In genomic region chr7:7653568-7654187, GRCh38 we compare ENCODE assay signal across 1 cellular context.
TF ChIP-seq lines count a peak whose summit lies in the region.

No MANE protein-coding gene starts in this region.

TF ChIP-seq in GM23338, 12 proteins besides CTCF, POLR2A, EP300 and RAD21 (continued from another document):
- TF ChIP-seq, protein P1, sequence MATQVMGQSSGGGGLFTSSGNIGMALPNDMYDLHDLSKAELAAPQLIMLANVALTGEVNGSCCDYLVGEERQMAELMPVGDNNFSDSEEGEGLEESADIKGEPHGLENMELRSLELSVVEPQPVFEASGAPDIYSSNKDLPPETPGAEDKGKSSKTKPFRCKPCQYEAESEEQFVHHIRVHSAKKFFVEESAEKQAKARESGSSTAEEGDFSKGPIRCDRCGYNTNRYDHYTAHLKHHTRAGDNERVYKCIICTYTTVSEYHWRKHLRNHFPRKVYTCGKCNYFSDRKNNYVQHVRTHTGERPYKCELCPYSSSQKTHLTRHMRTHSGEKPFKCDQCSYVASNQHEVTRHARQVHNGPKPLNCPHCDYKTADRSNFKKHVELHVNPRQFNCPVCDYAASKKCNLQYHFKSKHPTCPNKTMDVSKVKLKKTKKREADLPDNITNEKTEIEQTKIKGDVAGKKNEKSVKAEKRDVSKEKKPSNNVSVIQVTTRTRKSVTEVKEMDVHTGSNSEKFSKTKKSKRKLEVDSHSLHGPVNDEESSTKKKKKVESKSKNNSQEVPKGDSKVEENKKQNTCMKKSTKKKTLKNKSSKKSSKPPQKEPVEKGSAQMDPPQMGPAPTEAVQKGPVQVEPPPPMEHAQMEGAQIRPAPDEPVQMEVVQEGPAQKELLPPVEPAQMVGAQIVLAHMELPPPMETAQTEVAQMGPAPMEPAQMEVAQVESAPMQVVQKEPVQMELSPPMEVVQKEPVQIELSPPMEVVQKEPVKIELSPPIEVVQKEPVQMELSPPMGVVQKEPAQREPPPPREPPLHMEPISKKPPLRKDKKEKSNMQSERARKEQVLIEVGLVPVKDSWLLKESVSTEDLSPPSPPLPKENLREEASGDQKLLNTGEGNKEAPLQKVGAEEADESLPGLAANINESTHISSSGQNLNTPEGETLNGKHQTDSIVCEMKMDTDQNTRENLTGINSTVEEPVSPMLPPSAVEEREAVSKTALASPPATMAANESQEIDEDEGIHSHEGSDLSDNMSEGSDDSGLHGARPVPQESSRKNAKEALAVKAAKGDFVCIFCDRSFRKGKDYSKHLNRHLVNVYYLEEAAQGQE (IDR thresholded peaks at IDR 0.05; ENCODE audit: unreplicated experiment) = no peak
- TF ChIP-seq STAT1 (IDR thresholded peaks at IDR 0.05; ENCODE audit: unreplicated experiment) (no peak), ZNF331 (CRISPR knock-in tag; IDR thresholded peaks at IDR 0.05; ENCODE audit: low read depth) (no peak), EZH2phosphoT487 (IDR thresholded peaks at IDR 0.05; ENCODE audit: unreplicated experiment) (no peak)
